ENCODE assay signal across 21 cellular contexts in genomic region chr7:132347858-132348257, GRCh38.
DNase-seq lines count a peak whose midpoint lies in the region; ATAC-seq, FAIRE-seq and TF ChIP-seq lines count a peak whose summit lies in the region.
"Had no signal": no experiment of that assay in that cellular context is flagged by ENCODE, and none has a peak within 500 bp of the region (broad histone marks: within the 10 kb centered on the region; RNA-seq: fewer than 3 reads in every experiment).

No MANE protein-coding gene starts in this region.

- H3K4me1 ChIP-seq in GM23338 (ENCODE audit: insufficient read depth): peaks cover 10% of the 10 kb centered on the region; the same call in 1 of the 2 replicates
- peaks cover 0 to 8% (median 4%) of the 10 kb centered on the region in 4 experiments; a peak in 4 of 7 replicates for H3K4me1 ChIP-seq in H1 (replicated peaks in 1 of 4; ENCODE audit: control insufficient read depth in 3 of 4, insufficient read depth in 4 of 4, low read length in 3 of 4)
- H3K4me1 ChIP-seq in mesendoderm (ENCODE audit: control insufficient read depth, low read depth, low read length): peaks cover 3% of the 10 kb centered on the region
- H3K4me1 ChIP-seq: BLaER1 had no signal

- H4K20me1 ChIP-seq in GM23338 (replicated peaks; ENCODE audit: insufficient read depth) (no peaks in the 10 kb centered on the region), H1 (replicated peaks in 1 of 2; ENCODE audit: control insufficient read depth in 1 of 2, insufficient read depth in 2 of 2, low read length in 2 of 2) (no peaks in the 10 kb centered on the region)
- H4K20me1 ChIP-seq: BLaER1 had no signal

- H2BK5ac ChIP-seq in H1 (ENCODE audit: low read depth, low read length) (no peak overlapping the region), mesendoderm (ENCODE audit: low read length) (no peak overlapping the region)

- H3K4me3 ChIP-seq in GM23338: no peak overlapping the region
- no peak overlapping the region for H3K4me3 ChIP-seq in H1 (ENCODE audit: extremely low read depth in 1 of 4, insufficient read depth in 2 of 4, low read depth in 3 of 4, low read length in 4 of 4)
- H3K4me3 ChIP-seq in mesendoderm (ENCODE audit: low read length): no peak overlapping the region
- H3K4me3 ChIP-seq: BLaER1, GM12878, GM23248 had no signal

- H3K23me2 ChIP-seq in H1 (ENCODE audit: low read depth, low read length): no peaks in the 10 kb centered on the region

- H3K9me3 ChIP-seq in H1 (ENCODE audit: insufficient read depth in 2 of 2, low read depth in 1 of 2, low read length in 1 of 2): no peaks in the 10 kb centered on the region
- H3K9me3 ChIP-seq: BLaER1 had no signal

- WGBS in H1 (ENCODE audit: extremely low coverage in 1 of 2, insufficient coverage in 1 of 2, insufficient read length in 1 of 2, insufficient replicate concordance in 2 of 2, low coverage in 1 of 2, low lambda C conversion rate in 2 of 2, missing lambda C conversion rate in 1 of 2), 2 experiments: 84% methylated on average over 3 of the region's 3 CpGs; no CpG with 5 or more reads in 1 of the 2 experiments
- no CpG with 5 or more reads among the region's 3 CpGs for WGBS in mesendoderm (ENCODE audit: extremely low coverage, insufficient coverage, low lambda C conversion rate)

- H3K4me1 Mint-ChIP-seq in GM23338: peaks cover 22% of the 10 kb centered on the region
- H3K4me1 Mint-ChIP-seq: CD14-positive monocyte; CD4-positive, alpha-beta memory T cell; IgD-negative memory B cell had no signal

- no peak overlapping the region for H2AK5ac ChIP-seq in H1 (ENCODE audit: low read depth, low read length)
- H2AK5ac ChIP-seq in mesendoderm (ENCODE audit: low read length): no peak overlapping the region

- no peak overlapping the region for H3K4me3 Mint-ChIP-seq in GM23338
- H3K4me3 Mint-ChIP-seq: CD14-positive monocyte, IgD-negative memory B cell had no signal

- H3K18ac ChIP-seq in H1 (ENCODE audit: extremely low read depth, low read length): no peak overlapping the region
- H3K18ac ChIP-seq in mesendoderm (ENCODE audit: low read length): no peak overlapping the region

- no peak overlapping the region for H3K4ac ChIP-seq in H1 (replicated peaks; ENCODE audit: insufficient read length, low read depth, low read length)
- H3K4ac ChIP-seq in mesendoderm (ENCODE audit: low read depth, low read length): no peak overlapping the region

- peaks cover 3% of the 10 kb centered on the region; the same call in 2 of the 3 replicates for H3K9me3 Mint-ChIP-seq in GM23338
- H3K9me3 Mint-ChIP-seq: CD4-positive, alpha-beta memory T cell had no signal

- H3K4me2 ChIP-seq in GM23338 (no peak overlapping the region), H1 (ENCODE audit: insufficient read depth in 1 of 2, low read depth in 2 of 2, low read length in 2 of 2) (no peak overlapping the region), mesendoderm (ENCODE audit: low read length) (no peak overlapping the region)
- H3K4me2 ChIP-seq: BLaER1 had no signal

- no peak for TF ChIP-seq POLR2A in H1 (IDR thresholded peaks at IDR 0.05; ENCODE audit: control extremely low read depth in 1 of 2, low read depth in 2 of 2, low read length in 2 of 2)

- no peak overlapping the region for H3K9ac ChIP-seq in H1 (replicated peaks in 1 of 4; ENCODE audit: extremely low read depth in 1 of 4, low read depth in 3 of 4, low read length in 3 of 4)
- H3K9ac ChIP-seq in mesendoderm (ENCODE audit: low read length): no peak overlapping the region
- H3K9ac ChIP-seq: BLaER1, GM23248 had no signal

- H4K5ac ChIP-seq in H1 (ENCODE audit: insufficient read length, low read depth, low read length): no peak overlapping the region
- no peak overlapping the region for H4K5ac ChIP-seq in mesendoderm (ENCODE audit: low read length)

- H4K8ac ChIP-seq in H1 (ENCODE audit: extremely low read depth, insufficient read depth, low read length): no peak overlapping the region
- H4K8ac ChIP-seq in mesendoderm (ENCODE audit: low read depth, low read length): no peak overlapping the region

- no peaks in the 10 kb centered on the region for H3K27me3 ChIP-seq in GM23338 (ENCODE audit: insufficient read depth)
- H3K27me3 ChIP-seq in H1 (replicated peaks in 1 of 4; ENCODE audit: control insufficient read depth in 3 of 4, extremely low read depth in 1 of 4, insufficient read depth in 3 of 4, low read length in 3 of 4): no peaks in the 10 kb centered on the region
- no peaks in the 10 kb centered on the region for H3K27me3 ChIP-seq in mesendoderm (ENCODE audit: insufficient read depth, low read length, poor library complexity)
- H3K27me3 ChIP-seq: BLaER1 had no signal

- no peak for DNase-seq in GM23338 (ENCODE audit: low spot score)
- DNase-seq in NCI-H82 (lab: John Stamatoyannopoulos, UW): peak; percentile 78
- no peak for DNase-seq in H1 (ENCODE audit: low read depth in 1 of 2, low spot score in 2 of 2)
- DNase-seq in mesendoderm: peak; percentile 47
- DNase-seq in NCI-H510A (lab: John Stamatoyannopoulos, UW): no peak
- DNase-seq in NCI-H446 treated with DMSO at 0.1 percent for 48 hours (lab: John Stamatoyannopoulos, UW): no peak
- DNase-seq in medulla oblongata (ENCODE audit: extremely low spot score): no peak
- DNase-seq: 8988T; CD4-positive, alpha-beta memory T cell; DMS153; DND-41; EL; GM23248 had no signal

- H2BK15ac ChIP-seq in H1 (ENCODE audit: low read length) (no peak overlapping the region), mesendoderm (replicated peaks; ENCODE audit: low read depth) (no peak overlapping the region)

- H3K27ac ChIP-seq in GM23338 (ENCODE audit: low read depth) (no peak overlapping the region), H1 (ENCODE audit: low read depth, low read length) (no peak overlapping the region), mesendoderm (ENCODE audit: low read depth, low read length) (no peak overlapping the region)
- H3K27ac ChIP-seq: BLaER1, GM23248 had no signal

- no peaks in the 10 kb centered on the region for H3K9me2 ChIP-seq in GM23338 (ENCODE audit: insufficient read depth)

- peaks cover 3% of the 10 kb centered on the region for H3K27me3 Mint-ChIP-seq in GM23338 (ENCODE audit: insufficient read depth, low read depth, poor library complexity)

- no peak for TF ChIP-seq EP300 in H1 (IDR thresholded peaks at IDR 0.05; ENCODE audit: borderline replicate concordance in 1 of 2, low read depth in 2 of 2, low read length in 2 of 2)

- no peak overlapping the region for H4K91ac ChIP-seq in H1 (replicated peaks; ENCODE audit: insufficient read length, low read length)

- H3K36me3 ChIP-seq in GM23338 (ENCODE audit: insufficient read depth) (no peaks in the 10 kb centered on the region), H1 (ENCODE audit: control insufficient read depth in 2 of 4, insufficient read depth in 4 of 4, low read length in 3 of 4) (no peaks in the 10 kb centered on the region), mesendoderm (ENCODE audit: control insufficient read depth, insufficient read depth, low read length) (no peaks in the 10 kb centered on the region)
- H3K36me3 ChIP-seq: BLaER1 had no signal

- H2BK120ac ChIP-seq in H1 (replicated peaks; ENCODE audit: low read depth, low read length) (no peak overlapping the region), mesendoderm (ENCODE audit: low read depth, low read length) (no peak overlapping the region)

- H2BK20ac ChIP-seq in H1 (ENCODE audit: low read length): no peak overlapping the region

- POLR2A ChIA-PET in H1 (lab: Charles Lee; ENCODE audit: partially characterized antibody): no interaction called here

- TF ChIP-seq CTCF in GM23338 (conservative IDR thresholded peaks at IDR 0.05; ENCODE audit: low read depth in 2 of 2) (no peak), H1 (IDR thresholded peaks at IDR 0.05; ENCODE audit: control extremely low read depth in 1 of 3, insufficient read depth in 1 of 3, low read depth in 1 of 3, low read length in 3 of 3) (no peak)

- H3K79me1 ChIP-seq in H1 (ENCODE audit: low read depth, low read length) (no peaks in the 10 kb centered on the region), mesendoderm (ENCODE audit: low read length) (no peaks in the 10 kb centered on the region)

- no peaks in the 10 kb centered on the region for H3F3A ChIP-seq in GM23338 (replicated peaks; ENCODE audit: low read depth)

- no peaks in the 10 kb centered on the region for H3K36me3 Mint-ChIP-seq in GM23338 (ENCODE audit: low read depth)
- H3K36me3 Mint-ChIP-seq: CD14-positive monocyte; CD4-positive, alpha-beta memory T cell had no signal

- no peak overlapping the region for H3K27ac Mint-ChIP-seq in GM23338
- H3K27ac Mint-ChIP-seq: CD14-positive monocyte; CD4-positive, alpha-beta memory T cell; IgD-negative memory B cell had no signal

- TF ChIP-seq RAD21 in H1 (IDR thresholded peaks at IDR 0.05 in 1 of 2, conservative IDR thresholded peaks at IDR 0.05 in 1 of 2; ENCODE audit: low read depth in 2 of 2, low read length in 2 of 2): no peak

- H2AFZ ChIP-seq in GM23338 (peak overlapping the region; percentile 79; the same call in 1 of the 2 replicates), H1 (ENCODE audit: low read length) (peak overlapping the region; percentile 35; the same call in 1 of the 2 replicates)
- H2AFZ ChIP-seq: GM23248 had no signal

- CTCF ChIA-PET in H1 (lab: Charles Lee; ENCODE audit: partially characterized antibody): interaction anchor here (1.4 kb wide), 1 partner anchor 15 kb away, joined by 6 read pairs; no protein-coding TSS in a partner anchor

- no peak overlapping the region for H3K56ac ChIP-seq in H1 (replicated peaks; ENCODE audit: insufficient read length, low read depth, low read length)
- H3K56ac ChIP-seq in mesendoderm (ENCODE audit: low read length): no peak overlapping the region

- no peak overlapping the region for H2BK12ac ChIP-seq in H1 (ENCODE audit: low read depth, low read length)

- H3K23ac ChIP-seq in H1 (ENCODE audit: insufficient read length): no peak overlapping the region
- H3K23ac ChIP-seq in mesendoderm (ENCODE audit: low read length): no peak overlapping the region

- H3K79me2 ChIP-seq in GM23338 (replicated peaks; ENCODE audit: insufficient read depth) (no peaks in the 10 kb centered on the region), H1 (ENCODE audit: control insufficient read depth in 1 of 2, insufficient read depth in 2 of 2, low read length in 2 of 2) (no peaks in the 10 kb centered on the region), mesendoderm (ENCODE audit: control insufficient read depth, insufficient read depth, low read length) (no peaks in the 10 kb centered on the region)

- no peak for FAIRE-seq in H1 (lab: Jason Lieb, UNC)
- FAIRE-seq: GM12878, GM19239, HepG2 had no signal

- no peak overlapping the region for H3K14ac ChIP-seq in H1 (ENCODE audit: insufficient read length)

- ATAC-seq in GM23338 (peak; percentile 52), GM18498 (IDR thresholded peaks at IDR 0.05; ENCODE audit: unreplicated experiment) (no peak)
- ATAC-seq: GM12878, HCT116, HepG2 had no signal

TF ChIP-seq in GM23338, 12 proteins besides CTCF, POLR2A, EP300 and RAD21 (continues in another document):
- no peak for TF ChIP-seq EZH2 (IDR thresholded peaks at IDR 0.05; ENCODE audit: low read depth, unreplicated experiment)

TF ChIP-seq in H1, 55 proteins besides CTCF, POLR2A, EP300 and RAD21 (continues in another document):
- TF ChIP-seq KDM1A (IDR thresholded peaks at IDR 0.05; ENCODE audit: borderline replicate concordance, low read length) (no peak), HDAC2 (IDR thresholded peaks at IDR 0.05; ENCODE audit: borderline replicate concordance in 1 of 2, low read depth in 2 of 2, low read length in 2 of 2) (no peak)

Comparison
In these comparisons a context has a peak if more than half of its experiments do, and no peak if none do; other contexts are left out.
1. DNase-seq: peak in NCI-H82 (single experiment) and mesendoderm (single experiment); none in GM23338 (single experiment), H1 (0 of 2), NCI-H510A (single experiment), NCI-H446 treated with DMSO at 0.1 percent for 48 hours (single experiment) and medulla oblongata (single experiment).